ENCODE assay signal across 1 cellular context in the genomic region with DNA sequence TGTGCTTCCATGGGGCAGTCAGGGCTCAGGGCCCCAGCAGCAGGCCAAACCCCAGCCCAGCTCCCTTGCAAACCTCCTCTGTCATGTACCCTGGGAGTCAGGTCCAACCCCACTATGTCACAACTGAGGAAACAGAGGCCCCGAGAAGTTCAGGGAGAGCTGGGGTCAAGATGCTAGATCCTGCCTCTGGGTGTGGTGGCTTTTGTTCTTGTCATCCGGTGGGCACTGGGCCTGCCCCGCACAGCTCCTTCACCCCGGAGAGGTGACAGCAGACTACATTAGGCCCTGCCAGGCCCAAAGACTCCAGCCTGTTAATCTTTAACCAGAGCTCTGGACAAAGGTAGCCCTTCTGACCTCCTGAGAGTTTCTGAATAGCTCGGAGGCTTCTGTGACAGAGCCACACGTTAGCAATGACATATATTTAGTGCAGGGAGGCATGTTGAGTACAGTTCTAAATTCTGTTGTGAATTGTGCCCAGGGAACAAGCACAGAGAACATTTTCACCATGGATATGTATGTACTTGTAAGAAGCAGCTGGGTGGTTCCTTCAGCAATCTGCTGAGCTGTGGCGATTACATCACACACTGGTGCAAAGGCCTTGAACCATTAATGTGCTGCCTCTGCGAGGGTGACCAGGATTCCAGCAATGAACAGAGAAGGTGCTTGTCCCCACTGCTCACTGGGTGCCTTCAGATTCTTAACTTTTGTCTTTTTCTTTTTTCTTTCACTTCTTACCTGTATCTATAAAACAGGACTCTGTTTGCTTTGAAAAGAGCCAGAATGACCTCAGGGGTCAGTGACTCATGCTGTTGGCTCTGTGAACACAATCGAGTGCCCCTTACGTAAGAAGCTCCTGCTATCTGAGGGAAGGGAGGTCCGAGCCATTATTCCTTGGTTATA.
TF ChIP-seq lines count a peak whose summit lies in the region.

No MANE protein-coding gene starts in this region.

TF ChIP-seq in HepG2, 621 proteins besides CTCF, POLR2A, EP300 and RAD21 (continued from another document and continues in another):
- TF ChIP-seq, protein P1, sequence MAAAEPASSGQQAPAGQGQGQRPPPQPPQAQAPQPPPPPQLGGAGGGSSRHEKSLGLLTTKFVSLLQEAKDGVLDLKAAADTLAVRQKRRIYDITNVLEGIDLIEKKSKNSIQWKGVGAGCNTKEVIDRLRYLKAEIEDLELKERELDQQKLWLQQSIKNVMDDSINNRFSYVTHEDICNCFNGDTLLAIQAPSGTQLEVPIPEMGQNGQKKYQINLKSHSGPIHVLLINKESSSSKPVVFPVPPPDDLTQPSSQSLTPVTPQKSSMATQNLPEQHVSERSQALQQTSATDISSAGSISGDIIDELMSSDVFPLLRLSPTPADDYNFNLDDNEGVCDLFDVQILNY (CRISPR knock-in tag; conservative IDR thresholded peaks at IDR 0.05) = no peak
- TF ChIP-seq ZBTB42 (CRISPR knock-in tag; IDR thresholded peaks at IDR 0.05) (peak; percentile 87; the same call in 1 of the 2 replicates), KLF12 (CRISPR knock-in tag; IDR thresholded peaks at IDR 0.05; ENCODE audit: borderline replicate concordance) (peak; percentile 78), IKZF1 (IDR thresholded peaks at IDR 0.05) (no peak), ATF5 (CRISPR knock-in tag; IDR thresholded peaks at IDR 0.05; ENCODE audit: low read depth) (peak; percentile 76; the same call in 1 of the 2 replicates), CHD4 (IDR thresholded peaks at IDR 0.05; ENCODE audit: borderline replicate concordance, low read length) (peak; percentile 58; the same call in 1 of the 2 replicates), CBX1 (IDR thresholded peaks at IDR 0.05; ENCODE audit: low read depth) (no peak), SMC3 (IDR thresholded peaks at IDR 0.05; ENCODE audit: low read length) (peak; percentile 8; the same call in 1 of the 2 replicates), MED13 (CRISPR knock-in tag; IDR thresholded peaks at IDR 0.05) (peak; percentile 74; the same call in 1 of the 2 replicates), NFAT5 (CRISPR knock-in tag; IDR thresholded peaks at IDR 0.05) (0 out of 2 replicates have a peak, but pooled peaks have one; percentile 49), ZFP1 (CRISPR knock-in tag; IDR thresholded peaks at IDR 0.05) (no peak), ZNF580 (CRISPR knock-in tag; IDR thresholded peaks at IDR 0.05; ENCODE audit: borderline replicate concordance, low read depth) (0 out of 2 replicates have a peak, but pooled peaks have one; percentile 11), ZNF841 (CRISPR knock-in tag; IDR thresholded peaks at IDR 0.05; ENCODE audit: borderline replicate concordance) (no peak), ADNP (CRISPR knock-in tag; IDR thresholded peaks at IDR 0.05) (no peak), KDM4B (CRISPR knock-in tag; IDR thresholded peaks at IDR 0.05) (peak; percentile 72; the same call in 1 of the 2 replicates), ZMAT3 (CRISPR knock-in tag; conservative IDR thresholded peaks at IDR 0.05) (peak; percentile 84), TCF7 (IDR thresholded peaks at IDR 0.05; ENCODE audit: low read depth) (peak; percentile 67), HNF4A (CRISPR knock-in tag; IDR thresholded peaks at IDR 0.05) (peak; percentile 68), IRF9 (CRISPR knock-in tag; IDR thresholded peaks at IDR 0.05; ENCODE audit: borderline replicate concordance) (no peak), SALL1 (CRISPR knock-in tag; IDR thresholded peaks at IDR 0.05) (peak; percentile 86), RXRA (CRISPR knock-in tag; IDR thresholded peaks at IDR 0.05) (no peak; the same call in 1 of the 2 replicates), MXD4 (CRISPR knock-in tag; IDR thresholded peaks at IDR 0.05) (no peak; the same call in 1 of the 2 replicates), RBM22 (optimal IDR thresholded peaks at IDR 0.05; ENCODE audit: low read length) (no peak), ZNF646 (CRISPR knock-in tag; IDR thresholded peaks at IDR 0.05) (no peak), ZBTB43 (CRISPR knock-in tag; conservative IDR thresholded peaks at IDR 0.05) (0 out of 2 replicates have a peak, but pooled peaks have one; percentile 31), NFIC (IDR thresholded peaks at IDR 0.05; ENCODE audit: low read length) (peak; percentile 68; the same call in 1 of the 2 replicates)
- TF ChIP-seq, protein P2, sequence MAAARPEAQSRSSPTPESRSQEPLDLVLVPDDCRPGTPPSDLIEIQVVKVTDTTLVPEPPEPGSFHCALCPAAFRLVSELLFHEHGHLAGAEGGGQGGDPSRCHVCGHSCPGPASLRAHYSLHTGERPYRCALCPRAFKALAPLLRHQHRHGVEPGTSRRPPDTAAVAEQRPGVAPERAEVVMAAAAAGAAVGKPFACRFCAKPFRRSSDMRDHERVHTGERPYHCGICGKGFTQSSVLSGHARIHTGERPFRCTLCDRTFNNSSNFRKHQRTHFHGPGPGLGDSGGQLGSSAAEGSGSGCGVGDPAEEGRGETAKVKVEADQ (CRISPR knock-in tag; IDR thresholded peaks at IDR 0.05; ENCODE audit: borderline replicate concordance) = no peak
- TF ChIP-seq, protein P3, sequence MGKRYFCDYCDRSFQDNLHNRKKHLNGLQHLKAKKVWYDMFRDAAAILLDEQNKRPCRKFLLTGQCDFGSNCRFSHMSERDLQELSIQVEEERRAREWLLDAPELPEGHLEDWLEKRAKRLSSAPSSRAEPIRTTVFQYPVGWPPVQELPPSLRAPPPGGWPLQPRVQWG (CRISPR knock-in tag; IDR thresholded peaks at IDR 0.05; ENCODE audit: borderline replicate concordance, low read depth) = no peak
- TF ChIP-seq, protein P4, sequence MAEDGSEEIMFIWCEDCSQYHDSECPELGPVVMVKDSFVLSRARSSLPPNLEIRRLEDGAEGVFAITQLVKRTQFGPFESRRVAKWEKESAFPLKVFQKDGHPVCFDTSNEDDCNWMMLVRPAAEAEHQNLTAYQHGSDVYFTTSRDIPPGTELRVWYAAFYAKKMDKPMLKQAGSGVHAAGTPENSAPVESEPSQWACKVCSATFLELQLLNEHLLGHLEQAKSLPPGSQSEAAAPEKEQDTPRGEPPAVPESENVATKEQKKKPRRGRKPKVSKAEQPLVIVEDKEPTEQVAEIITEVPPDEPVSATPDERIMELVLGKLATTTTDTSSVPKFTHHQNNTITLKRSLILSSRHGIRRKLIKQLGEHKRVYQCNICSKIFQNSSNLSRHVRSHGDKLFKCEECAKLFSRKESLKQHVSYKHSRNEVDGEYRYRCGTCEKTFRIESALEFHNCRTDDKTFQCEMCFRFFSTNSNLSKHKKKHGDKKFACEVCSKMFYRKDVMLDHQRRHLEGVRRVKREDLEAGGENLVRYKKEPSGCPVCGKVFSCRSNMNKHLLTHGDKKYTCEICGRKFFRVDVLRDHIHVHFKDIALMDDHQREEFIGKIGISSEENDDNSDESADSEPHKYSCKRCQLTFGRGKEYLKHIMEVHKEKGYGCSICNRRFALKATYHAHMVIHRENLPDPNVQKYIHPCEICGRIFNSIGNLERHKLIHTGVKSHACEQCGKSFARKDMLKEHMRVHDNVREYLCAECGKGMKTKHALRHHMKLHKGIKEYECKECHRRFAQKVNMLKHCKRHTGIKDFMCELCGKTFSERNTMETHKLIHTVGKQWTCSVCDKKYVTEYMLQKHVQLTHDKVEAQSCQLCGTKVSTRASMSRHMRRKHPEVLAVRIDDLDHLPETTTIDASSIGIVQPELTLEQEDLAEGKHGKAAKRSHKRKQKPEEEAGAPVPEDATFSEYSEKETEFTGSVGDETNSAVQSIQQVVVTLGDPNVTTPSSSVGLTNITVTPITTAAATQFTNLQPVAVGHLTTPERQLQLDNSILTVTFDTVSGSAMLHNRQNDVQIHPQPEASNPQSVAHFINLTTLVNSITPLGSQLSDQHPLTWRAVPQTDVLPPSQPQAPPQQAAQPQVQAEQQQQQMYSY (CRISPR knock-in tag; IDR thresholded peaks at IDR 0.05) = 0 out of 2 replicates have a peak, but pooled peaks have one; percentile 29
